15 cellular contexts compared by ENCODE assay signal in the genomic region with DNA sequence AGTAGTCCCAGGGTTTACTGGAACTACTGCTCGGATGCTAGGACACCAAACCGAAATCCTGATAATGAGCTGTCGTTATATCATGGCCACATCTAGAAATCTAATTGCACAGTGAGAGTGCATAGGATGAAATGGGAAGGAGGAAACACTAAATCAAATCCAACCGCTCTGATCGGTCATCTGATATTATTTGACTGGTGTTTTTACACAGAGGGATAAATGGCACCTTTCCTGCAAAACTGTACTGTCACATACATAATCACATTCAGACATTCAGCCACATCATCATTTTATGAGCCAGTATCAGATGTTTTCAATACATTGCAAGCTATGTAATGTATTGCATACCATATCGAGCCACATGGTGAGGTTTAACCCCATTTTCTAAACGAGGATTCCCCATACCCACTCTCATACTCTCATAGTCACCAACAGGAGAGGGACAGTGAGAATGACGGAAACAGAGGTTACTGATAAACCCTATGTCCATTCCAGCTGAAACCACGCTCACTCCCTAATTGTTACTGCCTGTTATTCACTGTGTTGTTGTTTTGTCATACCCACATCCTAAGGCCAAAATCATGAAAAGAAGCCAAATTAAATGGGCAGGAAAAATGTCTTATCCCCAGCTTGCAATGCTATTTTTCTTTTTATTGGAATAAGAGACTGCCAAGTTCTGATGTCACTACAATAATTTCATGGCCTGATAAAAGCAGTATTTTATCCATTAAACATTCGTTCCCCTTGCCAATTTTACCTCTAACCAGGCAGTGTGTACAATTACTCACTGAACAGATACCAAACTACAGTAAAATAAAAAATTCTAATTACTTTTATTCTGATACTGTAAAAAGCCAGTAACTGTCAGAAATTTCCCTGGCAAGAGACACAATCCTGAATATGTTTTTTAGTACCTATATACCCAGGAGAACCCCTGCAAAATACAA.
"Had no signal": no experiment of that assay in that cellular context is flagged by ENCODE, and none has a peak within 500 bp of the region (broad histone marks: within the 10 kb centered on the region; RNA-seq: fewer than 3 reads in every experiment).

No MANE protein-coding gene starts in this region.

- ATAC-seq: activated naive CD8-positive, alpha-beta T cell treated with anti-CD3 and anti-CD28 coated beads, Interleukin-2, amount 50 U/mL, for 24 hours had no signal

- DNase-seq: activated CD4-positive, alpha-beta T cell treated with anti-CD3 and anti-CD28 coated beads, Interleukin-2, amount 50 U/mL, for 4 hours; activated CD4-positive, CD25-positive, alpha-beta regulatory T cell treated with anti-CD3 and anti-CD28 coated beads, Interleukin-2, amount 50 U/mL, for 72 hours; activated naive CD4-positive, alpha-beta T cell treated with anti-CD3 and anti-CD28 coated beads for 36 hours; activated naive CD8-positive, alpha-beta T cell treated with anti-CD3 and anti-CD28 coated beads, Interleukin-2, amount 50 U/mL, for 24 hours; activated T-cell treated with anti-CD3 and anti-CD28 coated beads for 4 hours; dorsolateral prefrontal cortex; endodermal cell; midbrain; ovary; stimulated activated CD4-positive, alpha-beta T cell treated with anti-CD3 and anti-CD28 coated beads, Interleukin-12 subunit alpha, Interleukin-12 subunit beta, amount 100 ng/mL, for 4 hours; stimulated activated CD4-positive, alpha-beta T cell treated with anti-CD3 and anti-CD28 coated beads, Interleukin-2, amount 100 ng/mL, for 24 hours; T1000; thyroid gland had no signal

- H3K9me3 ChIP-seq: ascending aorta, ovary, thyroid gland had no signal

- H3K4me3 ChIP-seq: ascending aorta, dorsolateral prefrontal cortex, lung, ovary, thyroid gland had no signal

- H3K36me3 ChIP-seq: ascending aorta, ovary had no signal

- H3K4me1 ChIP-seq: ascending aorta had no signal

- H3K27ac ChIP-seq: ascending aorta, dorsolateral prefrontal cortex, ovary, thyroid gland had no signal

- H3K27me3 ChIP-seq: ascending aorta, dorsolateral prefrontal cortex, ovary, thyroid gland had no signal
